8 cellular contexts compared by ENCODE assay signal in genomic region chr7:74658171-74659004, GRCh38. TPM values are rescaled to one million over a fixed set of nuclear protein-coding genes. Genes with fewer than 3 reads are reported as not detected.
DNase-seq lines count a peak whose midpoint lies in the region; TF ChIP-seq lines count a peak whose summit lies in the region.

No MANE protein-coding gene starts in this region.

- peaks cover 51% of the 10 kb centered on the region for H3K4me1 Mint-ChIP-seq in nephron

- peak overlapping the region; percentile 88 to 95 (median 95) for H3K4me3 Mint-ChIP-seq in nephron

- H3K9me3 Mint-ChIP-seq in nephron, result no peaks in the 10 kb centered on the region

- DNase-seq in Daoy (ENCODE audit: low read depth) (peak; percentile 96), GOT3 (lab: John Stamatoyannopoulos, UW) (peak; percentile 70), LoVo (ENCODE audit: low spot score) (peak; percentile 98), SHP77 (lab: John Stamatoyannopoulos, UW) (peak; percentile 76 to 90), fibroblast of pulmonary artery (ENCODE audit: low read depth) (peak; percentile 95)
- peak; percentile 97 for DNase-seq in activated effector memory CD4-positive, alpha-beta T cell treated with anti-CD3 and anti-CD28 coated beads, Interleukin-2, amount 50 U/mL, for 16 hours
- peak; percentile 87 for DNase-seq in stimulated activated naive CD4-positive, alpha-beta T cell treated with Interleukin-2 at 50 U/mL for 16 hours (lab: John Stamatoyannopoulos, UW)

- no peaks in the 10 kb centered on the region for H3K27me3 Mint-ChIP-seq in nephron (ENCODE audit: low read depth)

- H3K27ac Mint-ChIP-seq in nephron, result peak overlapping the region; percentile 93 to 96 (median 95)

- TF ChIP-seq CTCF in fibroblast of pulmonary artery (IDR thresholded peaks at IDR 0.05; ENCODE audit: low read length, missing control alignments) (no peak), nephron (IDR thresholded peaks at IDR 0.05; ENCODE audit: unreplicated experiment in 3 of 3) (no peak)

- peak overlapping the region; percentile 70 for H3K4me3 ChIP-seq in fibroblast of pulmonary artery (replicated peaks; ENCODE audit: low read depth, low read length)

- H3K36me3 Mint-ChIP-seq in nephron (ENCODE audit: low read depth), result peaks cover 23% of the 10 kb centered on the region

RNA-seq across cellular contexts. Expression of gene GTF2I, which starts 0.9 kb away (rescaled TPM):
- 79.9 and 82.6 TPM in 2 replicates for total RNA-seq in Daoy (2014; rRNA removed; shearing (Covaris generic))

Comparison
In these comparisons a context has a peak if more than half of its experiments do, and no peak if none do; other contexts are left out.
1. Peak in every context shown above with its lines: DNase-seq and H3K4me3 ChIP-seq.